In genomic region chr17:22138861-22139469, GRCh38 we compare ENCODE assay signal across 17 cellular contexts.
"Had no signal": no experiment of that assay in that cellular context is flagged by ENCODE, and none has a peak within 500 bp of the region (broad histone marks: within the 10 kb centered on the region; RNA-seq: fewer than 3 reads in every experiment).

No MANE protein-coding gene starts in this region.

- ATAC-seq: activated CD4-positive, alpha-beta T cell treated with anti-CD3 and anti-CD28 coated beads for 36 hours; left lung; right cardiac atrium had no signal

- H3K36me3 ChIP-seq: left lung, prostate gland, transverse colon, vagina, WERI-Rb-1 had no signal

- H3K4me3 ChIP-seq: left lung, prostate gland, transverse colon, vagina had no signal

- H3K9me3 ChIP-seq: prostate gland, vagina had no signal

- DNase-seq: activated CD4-positive, alpha-beta memory T cell treated with anti-CD3 and anti-CD28 coated beads, Interleukin-2, amount 10 ng/mL, durations not matched to agents 7 days and 5 days; activated CD4-positive, alpha-beta T cell treated with anti-CD3 and anti-CD28 coated beads for 36 hours; activated naive CD4-positive, alpha-beta T cell treated with anti-CD3 and anti-CD28 coated beads, Interleukin-2, amount 10 ng/mL, durations not matched to agents 7 days and 5 days; activated T-cell treated with anti-CD3 and anti-CD28 coated beads, Interleukin-2, amount 50 U/mL, for 24 hours; left lung; mammary epithelial cell; occipital lobe; right cardiac atrium; small intestine; stimulated activated CD4-positive, alpha-beta T cell treated with anti-CD3 and anti-CD28 coated beads, Interleukin-4, amount 100 ng/mL, for 4 hours; stimulated activated CD8-positive, alpha-beta memory T cell treated with anti-CD3 and anti-CD28 coated beads, Interleukin-4, amount 100 ng/mL, for 48 hours; stimulated activated naive CD4-positive, alpha-beta T cell treated with Interleukin-2 at 50 U/mL for 16 hours; substantia nigra; transverse colon; WERI-Rb-1 had no signal

- H3K27me3 ChIP-seq: left lung, transverse colon, vagina had no signal
